In genomic region chr16:9054460-9054859, GRCh38 we compare ENCODE assay signal across 17 cellular contexts. TPM values are rescaled to one million over a fixed set of nuclear protein-coding genes. Genes with fewer than 3 reads are reported as not detected.
DNase-seq lines count a peak whose midpoint lies in the region; ATAC-seq, FAIRE-seq and TF ChIP-seq lines count a peak whose summit lies in the region.
"Had no signal": no experiment of that assay in that cellular context is flagged by ENCODE, and none has a peak within 500 bp of the region (broad histone marks: within the 10 kb centered on the region; RNA-seq: fewer than 3 reads in every experiment).

No MANE protein-coding gene starts in this region.

- no peaks in the 10 kb centered on the region for H3K9me3 ChIP-seq in K562 (replicated peaks; ENCODE audit: control insufficient read depth, insufficient read depth, low read depth, low read length)
- no peaks in the 10 kb centered on the region for H3K9me3 ChIP-seq in osteoblast (ENCODE audit: low read depth, low read length)

- ATAC-seq in K562, result no peak

- TF ChIP-seq RAD21 in K562 (CRISPR knock-in tag; conservative IDR thresholded peaks at IDR 0.05 in 1 of 2, IDR thresholded peaks at IDR 0.05 in 1 of 2), result no peak

- no peaks in the 10 kb centered on the region for H4K20me1 ChIP-seq in K562 (replicated peaks; ENCODE audit: control insufficient read depth, insufficient read depth, low read length)
- no peaks in the 10 kb centered on the region for H4K20me1 ChIP-seq in osteoblast (ENCODE audit: insufficient read depth, low read length)

- H3K4me2 ChIP-seq in K562 (ENCODE audit: insufficient read depth, low read length) (no peak overlapping the region), osteoblast (ENCODE audit: insufficient read depth, low read length) (no peak overlapping the region)

- intact Hi-C loops in K562 (cut with micrococcal nuclease), result loop anchor here (5.0 kb wide), 1 partner anchor 38 kb away; the partner anchor contains the start of gene HAPSTR1

- no peak for TF ChIP-seq CTCF in K562 (IDR thresholded peaks at IDR 0.05 in 2 of 3, conservative IDR thresholded peaks at IDR 0.05 in 1 of 3; ENCODE audit: insufficient read depth in 2 of 3, low read depth in 1 of 3, low read length in 3 of 3)
- TF ChIP-seq CTCF in osteoblast (IDR thresholded peaks at IDR 0.05; ENCODE audit: extremely low read depth, low read depth, low read length), result no peak

- peak; percentile 58 for DNase-seq in EH (ENCODE audit: low read depth)
- peak; percentile 68 for DNase-seq in M059J (ENCODE audit: low read depth)
- DNase-seq in K562 (ENCODE audit: extremely low read depth in 1 of 4, low spot score in 3 of 4), result no peak
- peak; percentile 8 for DNase-seq in osteoblast (ENCODE audit: insufficient read length, low spot score, missing footprints)
- no peak for DNase-seq in DMS 273 (lab: John Stamatoyannopoulos, UW; ENCODE audit: unreplicated experiment)
- DNase-seq in NCI-H1436 (lab: John Stamatoyannopoulos, UW), result no peak
- DNase-seq in activated gamma-delta T cell (lab: John Stamatoyannopoulos, UW), result no peak
- no peak for DNase-seq in RPMI8226
- DNase-seq: AML-193; Calu3; CD4-positive, alpha-beta T cell; DMS79 treated with DMSO at 0.1 percent for 48 hours; GF-D8; NCI-H1417; NCI-H2029 treated with DMSO at 0.1 percent for 48 hours; NCI-H524 had no signal

- POLR2A ChIA-PET in K562 (lab: Yijun Ruan, JAX), result interaction anchor here (1.2 kb wide), 1 partner anchor 9 kb away, joined by 3 read pairs; no protein-coding TSS in a partner anchor

- CTCF ChIA-PET in K562 (lab: Yijun Ruan, JAX; ENCODE audit: low intra/inter-chr PET ratio), result no interaction called here

- H3K27me3 ChIP-seq in K562 (ENCODE audit: control insufficient read depth in 2 of 2, insufficient read depth in 2 of 2, low read length in 2 of 2), result no peaks in the 10 kb centered on the region
- H3K27me3 ChIP-seq in osteoblast (ENCODE audit: insufficient read depth, low read length), result no peaks in the 10 kb centered on the region

- TF ChIP-seq POLR2A in K562 (conservative IDR thresholded peaks at IDR 0.05), result no peak

- no peak for TF ChIP-seq EP300 in K562 (IDR thresholded peaks at IDR 0.05; ENCODE audit: low read length)

- no peak overlapping the region for H3K4me3 ChIP-seq in K562
- H3K4me3 ChIP-seq in osteoblast (ENCODE audit: insufficient read depth, low read length), result no peak overlapping the region

- H3K9me1 ChIP-seq in K562 (ENCODE audit: control insufficient read depth, insufficient read depth, low read length), result no peaks in the 10 kb centered on the region

- H3K79me2 ChIP-seq in K562 (ENCODE audit: control insufficient read depth, insufficient read depth, low read length) (no peaks in the 10 kb centered on the region), osteoblast (ENCODE audit: insufficient read depth, low read length) (no peaks in the 10 kb centered on the region)

- no peak overlapping the region for H3K9ac ChIP-seq in K562 (ENCODE audit: insufficient read depth in 1 of 2, low read depth in 2 of 2, low read length in 2 of 2)

- H2AFZ ChIP-seq in K562 (ENCODE audit: low read depth, low read length) (no peak overlapping the region), osteoblast (ENCODE audit: low read length) (no peak overlapping the region)

- in situ Hi-C loops in K562 (cut with MboI), result loop anchor here (10.0 kb wide), 1 partner anchor 1920 kb away; no protein-coding TSS in a partner anchor

- no TSS peak for BruUV-seq in K562 (replicated peaks; lab: Mats Ljungman, UMichigan)

- peaks cover 8% of the 10 kb centered on the region; the same call in 2 of the 3 replicates for H3K36me3 ChIP-seq in K562 (ENCODE audit: control insufficient read depth, insufficient read depth, low read length)
- no peaks in the 10 kb centered on the region for H3K36me3 ChIP-seq in osteoblast (ENCODE audit: insufficient read depth, low read length)

- no peak for FAIRE-seq in K562 (lab: Jason Lieb, UNC)

- H3K4me1 ChIP-seq in K562 (replicated peaks in 1 of 2; ENCODE audit: control insufficient read depth in 2 of 2, insufficient read depth in 2 of 2, low read length in 2 of 2), result peaks cover 8 to 9% of the 10 kb centered on the region in 2 experiments; a peak in 3 of 5 replicates
- H3K4me1 ChIP-seq in osteoblast (ENCODE audit: insufficient read depth, low read length), result peaks cover 14% of the 10 kb centered on the region

- H3K27ac ChIP-seq in K562 (ENCODE audit: extremely low read depth, low read depth, low read length) (no peak overlapping the region), osteoblast (ENCODE audit: low read depth, low read length) (no peak overlapping the region)
- H3K27ac ChIP-seq: RWPE1 had no signal

- 72% methylated on average over 4 of the region's 4 CpGs for WGBS in K562 (ENCODE audit: insufficient coverage, low coverage, missing lambda C conversion rate)

TF ChIP-seq in K562, 482 proteins besides CTCF, POLR2A, EP300 and RAD21:
- no peak for TF ChIP-seq MIER1 (IDR thresholded peaks at IDR 0.05; ENCODE audit: low read depth)
- TF ChIP-seq, protein P1, sequence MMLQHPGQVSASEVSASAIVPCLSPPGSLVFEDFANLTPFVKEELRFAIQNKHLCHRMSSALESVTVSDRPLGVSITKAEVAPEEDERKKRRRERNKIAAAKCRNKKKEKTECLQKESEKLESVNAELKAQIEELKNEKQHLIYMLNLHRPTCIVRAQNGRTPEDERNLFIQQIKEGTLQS (IDR thresholded peaks at IDR 0.05), result 0 out of 2 replicates have a peak, but pooled peaks have one; percentile 9
- TF ChIP-seq, protein P1 (CRISPR knock-in tag; conservative IDR thresholded peaks at IDR 0.05), result no peak

RNA-seq across cellular contexts. Expression of gene HAPSTR1, which starts 37.0 kb away (rescaled TPM):
- total RNA-seq in M059J (2014; rRNA removed; shearing (Covaris generic)), result 29.5 and 48.5 TPM in 2 replicates
- total RNA-seq in K562 (2011; cell fraction: chromatin; rRNA removed; ENCODE audit: low replicate concordance), result 41.9 and 121 TPM in 2 replicates
- total RNA-seq in K562 (2011; cell fraction: nucleolus; rRNA removed), result 24.8 and 28.7 TPM in 2 replicates
- 80.9 and 151 TPM in 2 replicates for total RNA-seq in K562 (2011; cell fraction: nucleoplasm; rRNA removed)
- total RNA-seq in K562 (2014; rRNA removed), result 40.9 and 43.4 TPM in 2 replicates
- total RNA-seq in K562 (2014; rRNA removed; fragmentation: Illumina TruSeq; extraction: Trizol), result 56.1 and 69.9 TPM in 2 replicates
- total RNA-seq in K562 (2015; rRNA removed; fragmentation: Illumina TruSeq; extraction: Trizol), result 38.3 and 40.2 TPM in 2 replicates
- 53.8 and 67.9 TPM in 2 replicates for total RNA-seq in K562 (2021)
- polyA plus RNA-seq in K562 (2011; rRNA removed), result 28.2 and 36.5 TPM in 2 replicates
- 9.7 and 16.7 TPM in 2 replicates for polyA plus RNA-seq in K562 (2011; cell fraction: cytosol; rRNA removed)
- 23.1 and 24.2 TPM in 2 replicates for polyA plus RNA-seq in K562 (2011; cell fraction: nucleus; rRNA removed)
- polyA plus RNA-seq in K562 (2012), result 17.2 and 18.7 TPM in 2 replicates
- polyA plus RNA-seq in K562 (2014; fragmentation: Illumina TruSeq; extraction: Trizol), result 27.7 and 30.7 TPM in 2 replicates
- 10 to 100 TPM; 10.8 to 17.4 TPM for polyA plus RNA-seq in K562 (2014; fragmentation: Nextera tagmentation; extraction: Ambion mirVana)
- 25.3 and 30.4 TPM in 2 replicates for polyA plus RNA-seq in K562 (2014; rRNA removed)
- polyA minus RNA-seq in K562 (2011; rRNA and poly(A)+ RNA removed), result 73.0 and 82.3 TPM in 2 replicates
- polyA minus RNA-seq in K562 (2011; cell fraction: cytosol; rRNA and poly(A)+ RNA removed), result 24.2 and 35.8 TPM in 2 replicates
- 17.8 and 27.5 TPM in 2 replicates for polyA minus RNA-seq in K562 (2011; cell fraction: nucleus; rRNA and poly(A)+ RNA removed)
- total RNA-seq in osteoblast, result 86.3 and 93.4 TPM in 2 replicates

Comparison
In these comparisons a context has a peak if more than half of its experiments do, and no peak if none do; other contexts are left out.
1. DNase-seq: peak in EH (single experiment), M059J (single experiment) and osteoblast (single experiment); none in K562 (0 of 4), DMS 273 (single experiment), NCI-H1436 (single experiment), activated gamma-delta T cell (single experiment) and RPMI8226 (single experiment).